Comparison of ENCODE assay signal across 20 cellular contexts in genomic region chrX:106585478-106585877, GRCh38. TPM values are rescaled to one million over a fixed set of nuclear protein-coding genes. Genes with fewer than 3 reads are reported as not detected.
DNase-seq lines count a peak whose midpoint lies in the region; ATAC-seq, FAIRE-seq and TF ChIP-seq lines count a peak whose summit lies in the region.
"Had no signal": no experiment of that assay in that cellular context is flagged by ENCODE, and none has a peak within 500 bp of the region (broad histone marks: within the 10 kb centered on the region; RNA-seq: fewer than 3 reads in every experiment).

No MANE protein-coding gene starts in this region.

- intact Hi-C loops in lower lobe of right lung (cut with DNase I) = no loop called here
- intact Hi-C loops in upper lobe of right lung (cut with DNase I) = no loop called here

- no peak for FAIRE-seq in bronchial epithelial cell (lab: Jason Lieb, UNC)
- FAIRE-seq: A204.1, G401.6, GM12891 had no signal

- H3K36me3 ChIP-seq in bronchial epithelial cell (ENCODE audit: control insufficient read depth, insufficient read depth, low read length) = no peaks in the 10 kb centered on the region
- H3K36me3 ChIP-seq in lower lobe of right lung = no peaks in the 10 kb centered on the region
- no peaks in the 10 kb centered on the region for H3K36me3 ChIP-seq in upper lobe of right lung
- H3K36me3 ChIP-seq: BE2C, HAP-1 had no signal

- H3K9me3 Mint-ChIP-seq in stimulated activated naive CD8-positive, alpha-beta T cell treated with anti-CD3 and anti-CD28 coated beads, Interleukin-15, amount 100 ng/mL, for 72 hours = no peaks in the 10 kb centered on the region
- H3K9me3 Mint-ChIP-seq: CD4-positive, CD25-positive, alpha-beta regulatory T cell; CD8-positive, alpha-beta memory T cell had no signal

- H3K27ac ChIP-seq in lower lobe of right lung = no peak overlapping the region
- H3K27ac ChIP-seq in upper lobe of right lung = no peak overlapping the region
- H3K27ac ChIP-seq: GM23248, HL-60 had no signal

- H3K4me3 Mint-ChIP-seq in stimulated activated naive CD8-positive, alpha-beta T cell treated with anti-CD3 and anti-CD28 coated beads, Interleukin-15, amount 100 ng/mL, for 72 hours = no peak overlapping the region
- H3K4me3 Mint-ChIP-seq: CD4-positive, CD25-positive, alpha-beta regulatory T cell; CD8-positive, alpha-beta memory T cell had no signal

- H3K4me1 ChIP-seq in lower lobe of right lung (no peaks in the 10 kb centered on the region), upper lobe of right lung (no peaks in the 10 kb centered on the region)
- H3K4me1 ChIP-seq: BE2C, HAP-1 had no signal

- no peak overlapping the region for H3K27ac Mint-ChIP-seq in stimulated activated naive CD8-positive, alpha-beta T cell treated with anti-CD3 and anti-CD28 coated beads, Interleukin-15, amount 100 ng/mL, for 72 hours
- H3K27ac Mint-ChIP-seq: CD4-positive, CD25-positive, alpha-beta regulatory T cell; CD8-positive, alpha-beta memory T cell had no signal

- H3K9me3 ChIP-seq in lower lobe of right lung = no peaks in the 10 kb centered on the region
- no peaks in the 10 kb centered on the region for H3K9me3 ChIP-seq in upper lobe of right lung
- H3K9me3 ChIP-seq: BE2C, HAP-1 had no signal

- peaks cover 10% of the 10 kb centered on the region for H3K4me1 Mint-ChIP-seq in stimulated activated naive CD8-positive, alpha-beta T cell treated with anti-CD3 and anti-CD28 coated beads, Interleukin-15, amount 100 ng/mL, for 72 hours
- H3K4me1 Mint-ChIP-seq: CD4-positive, CD25-positive, alpha-beta regulatory T cell; CD8-positive, alpha-beta memory T cell had no signal

- H3K27me3 ChIP-seq in bronchial epithelial cell (ENCODE audit: control insufficient read depth, insufficient read depth, low read length) (no peaks in the 10 kb centered on the region), lower lobe of right lung (ENCODE audit: low read depth) (no peaks in the 10 kb centered on the region), upper lobe of right lung (no peaks in the 10 kb centered on the region)
- H3K27me3 ChIP-seq: BE2C had no signal

- no peaks in the 10 kb centered on the region for H3K27me3 Mint-ChIP-seq in stimulated activated naive CD8-positive, alpha-beta T cell treated with anti-CD3 and anti-CD28 coated beads, Interleukin-15, amount 100 ng/mL, for 72 hours
- H3K27me3 Mint-ChIP-seq: CD4-positive, CD25-positive, alpha-beta regulatory T cell had no signal

- TF ChIP-seq CTCF in bronchial epithelial cell (IDR thresholded peaks at IDR 0.05; ENCODE audit: insufficient read depth, low read length, severe bottlenecking) (no peak), lower lobe of right lung (IDR thresholded peaks at IDR 0.05) (no peak), upper lobe of right lung (IDR thresholded peaks at IDR 0.05) (no peak)

- H3K4me3 ChIP-seq in bronchial epithelial cell (ENCODE audit: low read depth, low read length) = no peak overlapping the region
- no peak overlapping the region for H3K4me3 ChIP-seq in lower lobe of right lung
- H3K4me3 ChIP-seq in upper lobe of right lung = no peak overlapping the region
- H3K4me3 ChIP-seq: GM23248, HAP-1 had no signal

- ATAC-seq in esophagus mucosa (peak; percentile 46), lower lobe of right lung (peak; percentile 29 to 51), upper lobe of right lung (peak; percentile 28), HG02642 (IDR thresholded peaks at IDR 0.05; ENCODE audit: poor library complexity, unreplicated experiment) (no peak)
- ATAC-seq in stimulated activated naive CD8-positive, alpha-beta T cell treated with anti-CD3 and anti-CD28 coated beads, Interleukin-15, amount 100 ng/mL, for 72 hours = no peak

- DNase-seq in bronchial epithelial cell (ENCODE audit: low read depth) (peak; percentile 55), lower lobe of right lung (no peak), upper lobe of right lung (no peak), DMS153 treated with DMSO at 0.1 percent for 48 hours (lab: John Stamatoyannopoulos, UW; ENCODE audit: unreplicated experiment) (no peak)
- DNase-seq in stimulated activated naive CD8-positive, alpha-beta T cell treated with anti-CD3 and anti-CD28 coated beads, Interleukin-15, amount 100 ng/mL, for 72 hours = no peak
- DNase-seq: ACHN; BE2C; C1 segment of cervical spinal cord; CD4-positive, CD25-positive, alpha-beta regulatory T cell; CD8-positive, alpha-beta memory T cell; COR-L47; DMS 273 treated with DMSO at 0.1 percent for 48 hours; GM23248 had no signal

RNA-seq across cellular contexts. Expression of gene RADX, which starts 26.3 kb away (rescaled TPM):
- total RNA-seq in bronchial epithelial cell (1.7 and 2.4 TPM in 2 replicates), esophagus mucosa (0.76 TPM), lower lobe of right lung (3.7 TPM), upper lobe of right lung (2.4 TPM)

Comparison
In these comparisons a context has a peak if more than half of its experiments do, and no peak if none do; other contexts are left out.
1. ATAC-seq: peak in esophagus mucosa (single experiment), lower lobe of right lung (2 of 2) and upper lobe of right lung (single experiment); none in stimulated activated naive CD8-positive, alpha-beta T cell treated with anti-CD3 and anti-CD28 coated beads, Interleukin-15, amount 100 ng/mL, for 72 hours (single experiment) and HG02642 (single experiment).